ENCODE assay signal across 20 cellular contexts in genomic region chr5:113266227-113266912, GRCh38.
DNase-seq lines count a peak whose midpoint lies in the region; ATAC-seq and TF ChIP-seq lines count a peak whose summit lies in the region.
"Had no signal": no experiment of that assay in that cellular context is flagged by ENCODE, and none has a peak within 500 bp of the region (broad histone marks: within the 10 kb centered on the region; RNA-seq: fewer than 3 reads in every experiment).

No MANE protein-coding gene starts in this region.

- H3K4me3 ChIP-seq in adipocyte (ENCODE audit: low read length) (peak overlapping the region; percentile 45), fibroblast of villous mesenchyme (ENCODE audit: low read depth, low read length) (no peak overlapping the region)
- H3K4me3 ChIP-seq: lung, prostate gland, vagina had no signal

- intact Hi-C loops in sciatic nerve (cut with DNase I) = no loop called here

- H3K4me1 ChIP-seq in adipocyte (ENCODE audit: control insufficient read depth, insufficient read depth, low read length) = peaks cover 18% of the 10 kb centered on the region
- H3K4me1 ChIP-seq: prostate gland had no signal

- H3K9ac ChIP-seq in adipocyte (ENCODE audit: low read length) = peak overlapping the region; percentile 58
- H3K9ac ChIP-seq: KMS-11 had no signal

- ATAC-seq in sciatic nerve = peak; percentile 44
- ATAC-seq: activated T-cell treated with anti-CD3 and anti-CD28 coated beads, Interleukin-2, amount 50 U/mL, for 4 hours; naive thymus-derived CD4-positive, alpha-beta T cell had no signal

- H3K27me3 ChIP-seq in adipocyte (replicated peaks; ENCODE audit: control insufficient read depth, insufficient read depth, low read length) = no peaks in the 10 kb centered on the region
- H3K27me3 ChIP-seq: vagina had no signal

- TF ChIP-seq CTCF in fibroblast of villous mesenchyme (IDR thresholded peaks at IDR 0.05; ENCODE audit: insufficient read depth, low read depth, low read length) = no peak

- no peaks in the 10 kb centered on the region for H3K9me3 ChIP-seq in adipocyte (ENCODE audit: control insufficient read depth, low read length)
- H3K9me3 ChIP-seq: prostate gland, vagina had no signal

- peak; percentile 52 for DNase-seq in NCI-H2171 treated with DMSO at 0.1 percent for 48 hours (lab: John Stamatoyannopoulos, UW)
- no peak for DNase-seq in NCI-H2171 (lab: John Stamatoyannopoulos, UW)
- DNase-seq in adipocyte (ENCODE audit: low read depth) = no peak
- peak; percentile 47 for DNase-seq in fibroblast of villous mesenchyme (ENCODE audit: low read depth)
- no peak for DNase-seq in sciatic nerve (ENCODE audit: low spot score)
- no peak for DNase-seq in COLO668 (lab: John Stamatoyannopoulos, UW; ENCODE audit: unreplicated experiment)
- DNase-seq in HuH-7 (ENCODE audit: low spot score) = no peak
- DNase-seq in retina = no peak
- DNase-seq: activated CD4-positive, alpha-beta memory T cell treated with anti-CD3 and anti-CD28 coated beads for 36 hours; activated naive CD8-positive, alpha-beta T cell treated with anti-CD3 and anti-CD28 coated beads for 36 hours; activated T-cell treated with anti-CD3 and anti-CD28 coated beads, Interleukin-2, amount 50 U/mL, for 4 hours; caudate nucleus; DND-41; foreskin melanocyte; naive thymus-derived CD4-positive, alpha-beta T cell; NCI-H1105 had no signal

- no peaks in the 10 kb centered on the region for H3K36me3 ChIP-seq in adipocyte (ENCODE audit: control insufficient read depth, insufficient read depth, low read length, severe bottlenecking)
- H3K36me3 ChIP-seq: prostate gland, vagina had no signal

Comparison
In these comparisons a context has a peak if more than half of its experiments do, and no peak if none do; other contexts are left out.
1. DNase-seq: peak in NCI-H2171 treated with DMSO at 0.1 percent for 48 hours (single experiment) and fibroblast of villous mesenchyme (single experiment); none in NCI-H2171 (single experiment), adipocyte (single experiment), sciatic nerve (single experiment), COLO668 (single experiment), HuH-7 (single experiment) and retina (single experiment).